In the genomic region with DNA sequence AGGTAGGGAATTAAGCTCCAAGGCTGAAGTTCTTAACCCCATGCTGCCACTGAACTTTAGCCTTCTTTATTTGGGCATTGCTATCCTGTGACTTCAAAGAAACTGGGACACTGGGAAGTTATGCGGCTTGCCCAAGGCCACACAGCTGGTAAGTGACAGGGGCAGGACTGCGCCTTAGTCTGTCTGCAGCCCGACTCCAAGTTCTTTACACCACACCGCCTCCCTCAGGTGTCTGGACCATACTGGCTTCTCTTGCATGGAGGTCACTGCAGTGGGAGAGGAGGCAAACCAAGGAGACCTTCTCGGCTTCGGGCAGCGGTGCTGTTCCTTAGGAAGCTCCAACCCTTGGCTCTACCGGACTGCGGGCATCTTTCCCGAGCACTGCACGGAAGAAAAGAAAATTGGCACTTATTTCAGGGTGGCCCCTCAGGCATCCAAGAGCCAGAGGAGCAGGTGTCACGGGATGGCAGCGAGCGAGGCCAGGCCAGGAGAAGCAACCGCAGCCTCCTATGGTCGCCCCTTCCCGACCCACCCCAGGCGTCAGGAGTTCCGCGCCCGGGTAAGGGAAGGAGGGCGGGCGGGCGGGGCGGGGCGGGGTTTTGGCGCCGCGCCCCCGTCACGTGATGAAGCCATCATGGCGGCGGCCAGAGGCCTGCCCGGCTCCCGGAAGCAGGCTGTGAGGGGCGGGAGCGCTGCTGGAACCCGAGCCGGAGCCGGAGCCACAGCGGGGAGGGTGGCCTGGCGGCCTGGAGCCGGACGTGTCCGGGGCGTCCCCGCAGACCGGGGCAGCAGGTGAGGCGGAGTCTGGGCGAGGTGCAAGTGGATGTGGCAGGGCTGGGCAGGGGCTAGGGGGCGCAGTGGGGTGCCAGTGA, we compare ENCODE assay signal across 1 cellular context.
TF ChIP-seq lines count a peak whose summit lies in the region.

No MANE protein-coding gene starts in this region.

TF ChIP-seq in A549, 52 proteins besides CTCF, POLR2A, EP300 and RAD21 (continued from another document):
- no peak for TF ChIP-seq FOSL2 (IDR thresholded peaks at IDR 0.05)
- TF ChIP-seq FOSL2 (CRISPR knock-in tag; IDR thresholded peaks at IDR 0.05), result no peak
- no peak for TF ChIP-seq POLR2AphosphoS2 (conservative IDR thresholded peaks at IDR 0.05; ENCODE audit: low read length)
- no peak for TF ChIP-seq EHF (CRISPR knock-in tag; IDR thresholded peaks at IDR 0.05)
- TF ChIP-seq, protein P1, sequence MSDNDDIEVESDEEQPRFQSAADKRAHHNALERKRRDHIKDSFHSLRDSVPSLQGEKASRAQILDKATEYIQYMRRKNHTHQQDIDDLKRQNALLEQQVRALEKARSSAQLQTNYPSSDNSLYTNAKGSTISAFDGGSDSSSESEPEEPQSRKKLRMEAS (IDR thresholded peaks at IDR 0.05), result peak; percentile 69; the same call in 1 of the 2 replicates
- no peak for TF ChIP-seq HOXB5 (CRISPR knock-in tag; IDR thresholded peaks at IDR 0.05)
- TF ChIP-seq MAFK (IDR thresholded peaks at IDR 0.05; ENCODE audit: partially characterized antibody), result no peak
- TF ChIP-seq, protein P2, sequence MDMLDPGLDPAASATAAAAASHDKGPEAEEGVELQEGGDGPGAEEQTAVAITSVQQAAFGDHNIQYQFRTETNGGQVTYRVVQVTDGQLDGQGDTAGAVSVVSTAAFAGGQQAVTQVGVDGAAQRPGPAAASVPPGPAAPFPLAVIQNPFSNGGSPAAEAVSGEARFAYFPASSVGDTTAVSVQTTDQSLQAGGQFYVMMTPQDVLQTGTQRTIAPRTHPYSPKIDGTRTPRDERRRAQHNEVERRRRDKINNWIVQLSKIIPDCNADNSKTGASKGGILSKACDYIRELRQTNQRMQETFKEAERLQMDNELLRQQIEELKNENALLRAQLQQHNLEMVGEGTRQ (IDR thresholded peaks at IDR 0.05), result peak; percentile 84
- TF ChIP-seq KDM5A (IDR thresholded peaks at IDR 0.05), result peak; percentile 93
- TF ChIP-seq RFX5 (IDR thresholded peaks at IDR 0.05), result no peak
- no peak for TF ChIP-seq ZC3H11A (IDR thresholded peaks at IDR 0.05)
- TF ChIP-seq MYC (IDR thresholded peaks at IDR 0.05; ENCODE audit: borderline replicate concordance, low read length), result no peak
- peak in 1 of 2 experiments; percentile 83; a peak in 2 of 5 replicates for TF ChIP-seq JUN (IDR thresholded peaks at IDR 0.05)
- TF ChIP-seq SMC3 (IDR thresholded peaks at IDR 0.05), result peak; percentile 46
- no peak for TF ChIP-seq CBX8 (IDR thresholded peaks at IDR 0.05)
- no peak for TF ChIP-seq REST (IDR thresholded peaks at IDR 0.05)
- TF ChIP-seq CEBPB (IDR thresholded peaks at IDR 0.05), result no peak
- TF ChIP-seq GATA3 (IDR thresholded peaks at IDR 0.05; ENCODE audit: borderline replicate concordance), result 0 out of 2 replicates have a peak, but pooled peaks have one; percentile 26
